Comparison of ENCODE assay signal across 17 cellular contexts in the genomic region with DNA sequence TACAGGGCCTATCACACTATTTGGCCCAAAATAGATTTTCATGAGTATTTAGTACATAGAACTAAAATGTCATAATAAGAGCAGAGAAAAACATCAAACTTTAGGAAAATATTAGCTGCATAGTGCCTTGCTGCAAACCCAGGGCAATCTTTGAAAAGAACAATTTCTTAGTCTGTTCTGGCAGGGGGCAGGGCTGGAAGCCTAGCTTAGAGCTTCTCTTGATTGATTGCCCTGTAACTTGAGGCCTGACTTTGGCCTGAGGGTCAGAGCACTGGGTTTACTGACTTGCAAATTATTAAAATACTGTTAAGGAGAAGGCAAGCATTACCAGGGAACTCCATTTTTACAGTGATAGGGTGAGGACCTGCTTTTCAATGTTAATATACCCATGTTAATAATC.
DNase-seq lines count a peak whose midpoint lies in the region; TF ChIP-seq lines count a peak whose summit lies in the region.
"Had no signal": no experiment of that assay in that cellular context is flagged by ENCODE, and none has a peak within 500 bp of the region (broad histone marks: within the 10 kb centered on the region; RNA-seq: fewer than 3 reads in every experiment).

No MANE protein-coding gene starts in this region.

- H3K9ac ChIP-seq in H9 (ENCODE audit: extremely low read depth, insufficient read length, low read length) (no peak overlapping the region), neural progenitor cell (no peak overlapping the region)

- H2BK20ac ChIP-seq in H9 (ENCODE audit: low read depth, low read length, poor library complexity, severe bottlenecking): no peak overlapping the region

- no peak overlapping the region for H3K4me2 ChIP-seq in H9 (ENCODE audit: insufficient read depth, insufficient read length, low read length)
- peak overlapping the region; percentile 12 for H3K4me2 ChIP-seq in neural progenitor cell

- H3K23me2 ChIP-seq in H9 (ENCODE audit: insufficient read length, low read depth, low read length, poor library complexity, severe bottlenecking): no peaks in the 10 kb centered on the region

- H3K27me3 Mint-ChIP-seq in H9 (ENCODE audit: low read depth): no peaks in the 10 kb centered on the region; the same call in 1 of the 2 replicates
- no peaks in the 10 kb centered on the region for H3K27me3 Mint-ChIP-seq in neural progenitor cell (ENCODE audit: insufficient read depth, low read depth)
- no peaks in the 10 kb centered on the region for H3K27me3 Mint-ChIP-seq in activated naive CD8-positive, alpha-beta T cell treated with anti-CD3 and anti-CD28 coated beads for 36 hours

- H2BK15ac ChIP-seq in H9 (ENCODE audit: low read depth, low read length): no peak overlapping the region

- peaks cover 43 to 49% of the 10 kb centered on the region in 2 experiments for H3K4me1 Mint-ChIP-seq in H9
- peaks cover 18% of the 10 kb centered on the region for H3K4me1 Mint-ChIP-seq in neural progenitor cell
- no peaks in the 10 kb centered on the region for H3K4me1 Mint-ChIP-seq in activated naive CD8-positive, alpha-beta T cell treated with anti-CD3 and anti-CD28 coated beads for 36 hours

- H4K5ac ChIP-seq in H9 (ENCODE audit: insufficient read length, low read depth, low read length): no peak overlapping the region

- no peaks in the 10 kb centered on the region for H3F3A ChIP-seq in neural progenitor cell (ENCODE audit: low read depth)

- no peak overlapping the region for H2BK12ac ChIP-seq in H9 (ENCODE audit: insufficient read length, low read depth, low read length)

- no peaks in the 10 kb centered on the region for H4K20me1 ChIP-seq in H9 (ENCODE audit: control insufficient read depth, insufficient read depth, insufficient read length)
- H4K20me1 ChIP-seq in neural progenitor cell (ENCODE audit: low read depth): no peaks in the 10 kb centered on the region

- no peak overlapping the region for H4K8ac ChIP-seq in H9 (replicated peaks; ENCODE audit: insufficient read length, low read depth, low read length)

- H3K4me3 Mint-ChIP-seq in H9 (no peak overlapping the region), neural progenitor cell (no peak overlapping the region)
- H3K4me3 Mint-ChIP-seq in activated naive CD8-positive, alpha-beta T cell treated with anti-CD3 and anti-CD28 coated beads for 36 hours: no peak overlapping the region

- no peak overlapping the region for H3K4ac ChIP-seq in H9 (ENCODE audit: low read depth, low read length)

- H2BK5ac ChIP-seq in H9 (ENCODE audit: insufficient read length, low read length): no peak overlapping the region

- TF ChIP-seq CTCF in H9 (conservative IDR thresholded peaks at IDR 0.05) (no peak), WERI-Rb-1 (IDR thresholded peaks at IDR 0.05; ENCODE audit: low read depth, low read length) (no peak), neural progenitor cell (IDR thresholded peaks at IDR 0.05) (no peak)

- no peak overlapping the region for H3K18ac ChIP-seq in H9 (ENCODE audit: insufficient read length, low read depth, low read length)

- H2BK120ac ChIP-seq in H9 (ENCODE audit: low read depth, low read length, poor library complexity, severe bottlenecking): no peak overlapping the region

- no peak overlapping the region for H3K27ac ChIP-seq in H9 (ENCODE audit: insufficient read length, low read depth, low read length)
- H3K27ac ChIP-seq in WERI-Rb-1: peak overlapping the region; percentile 49
- no peak overlapping the region for H3K27ac ChIP-seq in neural progenitor cell
- H3K27ac ChIP-seq: C4-2B, RWPE1, SJSA1 had no signal

- H3T11ph ChIP-seq in H9 (ENCODE audit: low read length): no peak overlapping the region

- H3K23ac ChIP-seq in H9 (ENCODE audit: insufficient read length, low read depth, low read length): no peak overlapping the region

- no peaks in the 10 kb centered on the region for H3K36me3 Mint-ChIP-seq in H9 (ENCODE audit: insufficient read depth in 1 of 3, low read depth in 3 of 3)
- H3K36me3 Mint-ChIP-seq in neural progenitor cell: no peaks in the 10 kb centered on the region
- no peaks in the 10 kb centered on the region for H3K36me3 Mint-ChIP-seq in activated naive CD8-positive, alpha-beta T cell treated with anti-CD3 and anti-CD28 coated beads for 36 hours

- no peak overlapping the region for H3K14ac ChIP-seq in H9 (ENCODE audit: insufficient read depth, low read length)

- H3K4me3 ChIP-seq in WERI-Rb-1 (ENCODE audit: low read depth, low read length) (peak overlapping the region; percentile 7; the same call in 1 of the 2 replicates), neural progenitor cell (no peak overlapping the region)
- H3K4me3 ChIP-seq: SJSA1 had no signal

- no peak overlapping the region for H3K56ac ChIP-seq in H9 (ENCODE audit: insufficient read length, low read depth, low read length)

- no peak overlapping the region for H4K91ac ChIP-seq in H9 (ENCODE audit: insufficient read length, low read depth, low read length)

- H3K4me1 ChIP-seq in H9 (ENCODE audit: insufficient read depth, low read length): peaks cover 5% of the 10 kb centered on the region; the same call in 1 of the 2 replicates
- peaks cover 6% of the 10 kb centered on the region for H3K4me1 ChIP-seq in neural progenitor cell
- H3K4me1 ChIP-seq: SJSA1 had no signal

- no peak overlapping the region for H2AK5ac ChIP-seq in H9 (ENCODE audit: insufficient read length, low read length)

- H3K27me3 ChIP-seq in H9 (ENCODE audit: insufficient read depth, low read length) (no peaks in the 10 kb centered on the region), WERI-Rb-1 (ENCODE audit: insufficient read depth, low read depth, severe bottlenecking) (no peaks in the 10 kb centered on the region), neural progenitor cell (no peaks in the 10 kb centered on the region)
- H3K27me3 ChIP-seq: SJSA1 had no signal

- peak overlapping the region in 1 of 3 experiments; percentile 46; a peak in 1 of 7 replicates for H3K27ac Mint-ChIP-seq in H9
- no peak overlapping the region for H3K27ac Mint-ChIP-seq in neural progenitor cell
- H3K27ac Mint-ChIP-seq in activated naive CD8-positive, alpha-beta T cell treated with anti-CD3 and anti-CD28 coated beads for 36 hours: no peak overlapping the region

- no peaks in the 10 kb centered on the region for H3K79me1 ChIP-seq in H9 (ENCODE audit: insufficient read depth, low read depth, low read length, poor library complexity, severe bottlenecking)

- no peaks in the 10 kb centered on the region for H3K9me3 Mint-ChIP-seq in H9
- no peaks in the 10 kb centered on the region for H3K9me3 Mint-ChIP-seq in neural progenitor cell
- peaks cover 1% of the 10 kb centered on the region for H3K9me3 Mint-ChIP-seq in activated naive CD8-positive, alpha-beta T cell treated with anti-CD3 and anti-CD28 coated beads for 36 hours

- H2AFZ ChIP-seq in H9 (ENCODE audit: low read length): no peak overlapping the region
- no peak overlapping the region for H2AFZ ChIP-seq in neural progenitor cell (replicated peaks)

- no peaks in the 10 kb centered on the region for H3K36me3 ChIP-seq in WERI-Rb-1
- H3K36me3 ChIP-seq in neural progenitor cell: no peaks in the 10 kb centered on the region
- H3K36me3 ChIP-seq: SJSA1 had no signal

- H3K9me3 ChIP-seq in H9 (ENCODE audit: control insufficient read depth, low read depth, low read length) (no peaks in the 10 kb centered on the region), WERI-Rb-1 (ENCODE audit: severe bottlenecking) (no peaks in the 10 kb centered on the region), neural progenitor cell (ENCODE audit: low read depth) (no peaks in the 10 kb centered on the region)
- H3K9me3 ChIP-seq: SJSA1 had no signal

- DNase-seq in H9 (peak; percentile 49), WERI-Rb-1 (peak; percentile 70), iPS-NIHi11 (ENCODE audit: low spot score) (peak; percentile 7), neural progenitor cell (ENCODE audit: low spot score) (peak; percentile 22), NOMO-1 treated with dmso at 0.1 percent for 144 hours (lab: John Stamatoyannopoulos, UW; ENCODE audit: unreplicated experiment) (no peak), NCI-H1092 (lab: John Stamatoyannopoulos, UW) (no peak), pons (ENCODE audit: low spot score) (no peak)
- no peak for DNase-seq in activated naive CD8-positive, alpha-beta T cell treated with anti-CD3 and anti-CD28 coated beads for 36 hours
- DNase-seq: COR-L47, NCI-H1092 treated with DMSO at 0.1 percent for 48 hours, NCI-H187 treated with DMSO at 0.1 percent for 48 hours, NCI-H2171 treated with DMSO at 0.1 percent for 48 hours, NCI-H510A, OCI-M1 had no signal

- no peaks in the 10 kb centered on the region for H3K79me2 ChIP-seq in H9 (ENCODE audit: insufficient read depth, low read length)
- H3K79me2 ChIP-seq in neural progenitor cell (ENCODE audit: low read depth): no peaks in the 10 kb centered on the region

Comparison
In these comparisons a context has a peak if more than half of its experiments do, and no peak if none do; other contexts are left out.
1. DNase-seq: peak in H9 (single experiment), WERI-Rb-1 (single experiment), iPS-NIHi11 (single experiment) and neural progenitor cell (single experiment); none in NOMO-1 treated with dmso at 0.1 percent for 144 hours (single experiment), NCI-H1092 (single experiment), activated naive CD8-positive, alpha-beta T cell treated with anti-CD3 and anti-CD28 coated beads for 36 hours (single experiment) and pons (single experiment).